ENCODE assay signal across 16 cellular contexts in genomic region chr16:2691491-2692248, GRCh38. TPM values are rescaled to one million over a fixed set of nuclear protein-coding genes. Genes with fewer than 3 reads are reported as not detected.
DNase-seq lines count a peak whose midpoint lies in the region; ATAC-seq, FAIRE-seq and TF ChIP-seq lines count a peak whose summit lies in the region.
"Had no signal": no experiment of that assay in that cellular context is flagged by ENCODE, and none has a peak within 500 bp of the region (broad histone marks: within the 10 kb centered on the region; RNA-seq: fewer than 3 reads in every experiment).

No MANE protein-coding gene starts in this region.

- H3K27ac ChIP-seq in K562 (ENCODE audit: extremely low read depth, low read depth, low read length): no peak overlapping the region
- peak overlapping the region; percentile 71 to 83 for H3K27ac ChIP-seq in right atrium auricular region
- H3K27ac ChIP-seq: esophagus squamous epithelium, upper lobe of left lung had no signal

- H3K4me2 ChIP-seq in K562 (ENCODE audit: insufficient read depth, low read length): no peak overlapping the region

- H3K36me3 ChIP-seq in K562 (ENCODE audit: control insufficient read depth, insufficient read depth, low read length): peaks cover 28% of the 10 kb centered on the region; the same call in 2 of the 3 replicates
- H3K36me3 ChIP-seq in right atrium auricular region: peaks cover 1% of the 10 kb centered on the region

- H2AFZ ChIP-seq in K562 (ENCODE audit: low read depth, low read length): no peak overlapping the region

- H3K4me3 ChIP-seq in K562 (no peak overlapping the region), right atrium auricular region (peak overlapping the region in 1 of 2 donors; percentile 8)
- H3K4me3 ChIP-seq: esophagus squamous epithelium, skin epidermis, upper lobe of left lung had no signal

- TF ChIP-seq EP300 in K562 (IDR thresholded peaks at IDR 0.05; ENCODE audit: low read length): no peak

- POLR2A ChIA-PET in K562 (lab: Yijun Ruan, JAX): interaction anchor here (1.2 to 2.2 kb wide), 3 partner anchors 9 to 25 kb away, joined by 3 to 5 read pairs (median 4); partner anchors contain the start of gene KCTD5

- DNase-seq in NCI-H1092 (lab: John Stamatoyannopoulos, UW) (peak; percentile 49), K562 (ENCODE audit: extremely low read depth in 1 of 4, low spot score in 3 of 4) (no peak), right atrium auricular region (ENCODE audit: low spot score) (no peak), smooth muscle cell of the brain vasculature (ENCODE audit: low read depth, low spot score) (peak; percentile 3), posterior vena cava (ENCODE audit: low spot score) (no peak), RCC 7860 (ENCODE audit: low spot score) (no peak), dermis blood vessel endothelial cell (no peak)
- no peak for DNase-seq in NK-92 treated with Interleukin-12 subunit alpha and Interleukin-12 subunit beta, amount 100 ng/mL, for 24 hours (lab: John Stamatoyannopoulos, UW)
- DNase-seq: activated CD4-positive, alpha-beta T cell treated with anti-CD3 and anti-CD28 coated beads, Interleukin-2, amount 50 U/mL, for 1 hour; central memory CD4-positive, alpha-beta T cell; esophagus squamous epithelium; KG1; NCI-H2081 treated with DMSO at 0.1 percent for 48 hours; T-helper 2 cell had no signal

- peaks cover 21% of the 10 kb centered on the region for H4K20me1 ChIP-seq in K562 (replicated peaks; ENCODE audit: control insufficient read depth, insufficient read depth, low read length)

- no peak for TF ChIP-seq CTCF in K562 (IDR thresholded peaks at IDR 0.05 in 2 of 3, conservative IDR thresholded peaks at IDR 0.05 in 1 of 3; ENCODE audit: insufficient read depth in 2 of 3, low read depth in 1 of 3, low read length in 3 of 3)
- TF ChIP-seq CTCF in right atrium auricular region (IDR thresholded peaks at IDR 0.05): no peak

- H3K27me3 ChIP-seq in K562 (ENCODE audit: control insufficient read depth in 2 of 2, insufficient read depth in 2 of 2, low read length in 2 of 2) (no peaks in the 10 kb centered on the region), right atrium auricular region (no peaks in the 10 kb centered on the region)
- H3K27me3 ChIP-seq: esophagus squamous epithelium, upper lobe of left lung had no signal

- no TSS peak for BruUV-seq in K562 (replicated peaks; lab: Mats Ljungman, UMichigan)

- no peak for TF ChIP-seq RAD21 in K562 (CRISPR knock-in tag; conservative IDR thresholded peaks at IDR 0.05 in 1 of 2, IDR thresholded peaks at IDR 0.05 in 1 of 2)

- TF ChIP-seq POLR2A in K562 (conservative IDR thresholded peaks at IDR 0.05): no peak

- CTCF ChIA-PET in K562 (lab: Yijun Ruan, JAX; ENCODE audit: low intra/inter-chr PET ratio): no interaction called here

- intact Hi-C loops in K562 (cut with micrococcal nuclease): no loop called here
- intact Hi-C loops in posterior vena cava (cut with DNase I): no loop called here

- peaks cover 4% of the 10 kb centered on the region for H3K9me1 ChIP-seq in K562 (ENCODE audit: control insufficient read depth, insufficient read depth, low read length)

- no peak for ATAC-seq in K562

- FAIRE-seq in K562 (lab: Jason Lieb, UNC): no peak
- FAIRE-seq in RCC 7860 (lab: Jason Lieb, UNC): no peak

- H3K9ac ChIP-seq in K562 (ENCODE audit: insufficient read depth in 1 of 2, low read depth in 2 of 2, low read length in 2 of 2): peak overlapping the region in 1 of 2 experiments; percentile 43; a peak in 1 of 4 replicates

- H3K4me1 ChIP-seq in K562 (replicated peaks in 1 of 2; ENCODE audit: control insufficient read depth in 2 of 2, insufficient read depth in 2 of 2, low read length in 2 of 2): peaks cover 5 to 46% of the 10 kb centered on the region in 2 experiments
- H3K4me1 ChIP-seq in right atrium auricular region: peaks cover 0 to 48% of the 10 kb centered on the region in 2 donors

- WGBS in K562 (ENCODE audit: insufficient coverage, low coverage, missing lambda C conversion rate): 87% methylated on average over 25 of the region's 29 CpGs

- H3K79me2 ChIP-seq in K562 (ENCODE audit: control insufficient read depth, insufficient read depth, low read length): peaks cover 13% of the 10 kb centered on the region

- in situ Hi-C loops in K562 (cut with MboI): loop anchor here (5.0 kb wide), 1 partner anchor 79 kb away; no protein-coding TSS in a partner anchor

- H3K9me3 ChIP-seq in K562 (replicated peaks; ENCODE audit: control insufficient read depth, insufficient read depth, low read depth, low read length): no peaks in the 10 kb centered on the region
- H3K9me3 ChIP-seq in right atrium auricular region: no peaks in the 10 kb centered on the region
- H3K9me3 ChIP-seq: esophagus squamous epithelium, upper lobe of left lung had no signal

TF ChIP-seq in K562, 482 proteins besides CTCF, POLR2A, EP300 and RAD21:
- TF ChIP-seq CBFA2T2 (conservative IDR thresholded peaks at IDR 0.05) (no peak), ZNF77 (CRISPR knock-in tag; IDR thresholded peaks at IDR 0.05) (no peak), POLR2G (IDR thresholded peaks at IDR 0.05; ENCODE audit: low read depth, low read length) (0 out of 2 replicates have a peak, but pooled peaks have one; percentile 27), RBFOX2 (IDR thresholded peaks at IDR 0.05; ENCODE audit: low read depth, low read length) (peak; percentile 19; the same call in 1 of the 2 replicates), ATF3 (IDR thresholded peaks at IDR 0.05) (no peak), ATF3 (CRISPR knock-in tag; conservative IDR thresholded peaks at IDR 0.05) (no peak), XRCC3 (IDR thresholded peaks at IDR 0.05) (no peak), ZNF347 (CRISPR knock-in tag; IDR thresholded peaks at IDR 0.05; ENCODE audit: low read depth) (no peak)

RNA-seq across cellular contexts. Expression of gene KCTD5, which starts 9.3 kb away (rescaled TPM):
- total RNA-seq in K562 (2011; cell fraction: chromatin; rRNA removed; ENCODE audit: low replicate concordance): 43.6 and 59.1 TPM in 2 replicates
- total RNA-seq in K562 (2011; cell fraction: nucleolus; rRNA removed): 40.1 and 50.7 TPM in 2 replicates
- total RNA-seq in K562 (2011; cell fraction: nucleoplasm; rRNA removed): 31.7 and 32.9 TPM in 2 replicates
- total RNA-seq in K562 (2014; rRNA removed) (34.5 and 48.7 TPM in 2 replicates), K562 (2014; rRNA removed; fragmentation: Illumina TruSeq; extraction: Trizol) (15.4 and 17.2 TPM in 2 replicates), K562 (2015; rRNA removed; fragmentation: Illumina TruSeq; extraction: Trizol) (30.9 and 32.3 TPM in 2 replicates), K562 (2021) (39.0 and 40.0 TPM in 2 replicates), right atrium auricular region (10 to 100 TPM; 12.5 to 15.6 TPM), posterior vena cava (10 to 100 TPM; 13.5 to 14.3 TPM), dermis blood vessel endothelial cell (25.2 and 27.6 TPM in 2 replicates)
- polyA plus RNA-seq in K562 (2011; rRNA removed) (36.1 and 37.5 TPM in 2 replicates), K562 (2014; fragmentation: Illumina TruSeq; extraction: Trizol) (31.2 and 39.2 TPM in 2 replicates), K562 (2014; fragmentation: Nextera tagmentation; extraction: Ambion mirVana) (1 to 10 TPM in 1 of 2 experiments, under 1 TPM in 1; 0.73 to 1.6 TPM), K562 (2014; rRNA removed) (58.0 and 58.3 TPM in 2 replicates)
- 49.9 and 152 TPM in 2 replicates for polyA plus RNA-seq in K562 (2011; cell fraction: cytosol; rRNA removed)
- polyA plus RNA-seq in K562 (2011; cell fraction: nucleus; rRNA removed): 19.7 and 24.6 TPM in 2 replicates
- 27.5 and 34.3 TPM in 2 replicates for polyA plus RNA-seq in K562 (2012)
- polyA minus RNA-seq in K562 (2011; rRNA and poly(A)+ RNA removed): 17.2 and 25.7 TPM in 2 replicates
- polyA minus RNA-seq in K562 (2011; cell fraction: cytosol; rRNA and poly(A)+ RNA removed): 17.5 and 19.7 TPM in 2 replicates
- polyA minus RNA-seq in K562 (2011; cell fraction: nucleus; rRNA and poly(A)+ RNA removed): 18.7 and 23.8 TPM in 2 replicates

RNA-seq across cellular contexts. Expression of gene PRSS27, which starts 28.4 kb away (rescaled TPM):
- 0.83 and 2.0 TPM in 2 replicates for total RNA-seq in K562 (2011; cell fraction: chromatin; rRNA removed; ENCODE audit: low replicate concordance)
- total RNA-seq in K562 (2011; cell fraction: nucleolus; rRNA removed): 1.6 and 2.0 TPM in 2 replicates
- 1.4 and 1.5 TPM in 2 replicates for total RNA-seq in K562 (2011; cell fraction: nucleoplasm; rRNA removed)
- total RNA-seq in K562 (2014; rRNA removed) (0.09 and 0.29 TPM in 2 replicates), K562 (2014; rRNA removed; fragmentation: Illumina TruSeq; extraction: Trizol) (not detected in 2 replicates), K562 (2015; rRNA removed; fragmentation: Illumina TruSeq; extraction: Trizol) (0.15 and 0.18 TPM in 2 replicates), K562 (2021) (0.16 and 0.20 TPM in 2 replicates), right atrium auricular region (under 1 TPM in 1 of 2 donors, not detected in 1; 0.51 TPM), posterior vena cava (1 to 10 TPM in 1 of 2 donors, under 1 TPM in 1; 0.71 to 1.4 TPM), dermis blood vessel endothelial cell (0.09 and 0.51 TPM in 2 replicates)
- polyA plus RNA-seq in K562 (2011; rRNA removed) (0.20 TPM in 2 replicates), K562 (2014; fragmentation: Illumina TruSeq; extraction: Trizol) (0.11 TPM in 1 of 2 replicates, not detected in the other), K562 (2014; fragmentation: Nextera tagmentation; extraction: Ambion mirVana) (not detected), K562 (2014; rRNA removed) (0.22 TPM in 1 of 2 replicates, not detected in the other)
- polyA plus RNA-seq in K562 (2011; cell fraction: cytosol; rRNA removed): 0.19 and 0.86 TPM in 2 replicates
- 0.65 and 0.77 TPM in 2 replicates for polyA plus RNA-seq in K562 (2011; cell fraction: nucleus; rRNA removed)
- 0.26 and 1.3 TPM in 2 replicates for polyA plus RNA-seq in K562 (2012)
- polyA minus RNA-seq in K562 (2011; rRNA and poly(A)+ RNA removed): 0.07 and 0.15 TPM in 2 replicates
- not detected in 2 replicates for polyA minus RNA-seq in K562 (2011; cell fraction: cytosol; rRNA and poly(A)+ RNA removed)
- 0.44 and 0.67 TPM in 2 replicates for polyA minus RNA-seq in K562 (2011; cell fraction: nucleus; rRNA and poly(A)+ RNA removed)

Comparison
In these comparisons a context has a peak if more than half of its experiments do, and no peak if none do; other contexts are left out.
1. DNase-seq: peak in NCI-H1092 (single experiment) and smooth muscle cell of the brain vasculature (single experiment); none in K562 (0 of 4), right atrium auricular region (single experiment), NK-92 treated with Interleukin-12 subunit alpha and Interleukin-12 subunit beta, amount 100 ng/mL, for 24 hours (single experiment), posterior vena cava (single experiment), RCC 7860 (single experiment) and dermis blood vessel endothelial cell (single experiment).